In the genomic region with DNA sequence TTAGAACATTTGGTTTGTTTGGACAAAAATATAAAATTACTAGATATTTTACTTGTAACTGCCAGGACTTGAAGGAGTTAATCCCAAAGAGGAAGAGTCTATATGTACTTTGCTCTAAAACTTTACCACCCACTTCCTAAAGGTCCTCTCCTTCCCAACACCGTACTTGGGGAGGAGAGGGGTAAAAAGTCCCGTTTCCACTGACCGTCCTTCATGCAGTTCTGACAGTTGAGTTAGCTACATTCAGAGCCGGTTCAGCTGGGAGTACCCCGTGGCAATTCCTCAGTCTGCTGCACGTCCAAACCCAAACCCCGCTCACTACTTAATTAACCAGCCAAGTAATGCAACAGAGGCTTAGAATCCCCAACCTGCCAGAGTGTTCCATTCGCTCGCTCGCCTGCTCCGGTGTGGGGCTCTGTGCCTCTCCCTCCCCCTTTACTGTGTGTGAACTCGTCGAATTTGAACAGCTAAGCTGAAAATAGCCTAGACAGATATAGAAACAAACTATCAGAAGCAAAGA, we compare ENCODE assay signal across 9 cellular contexts.
A peak's percentile ranks its signal among the peaks of the same experiment; 100 is the strongest.
DNase-seq lines count a peak whose midpoint lies in the region; ATAC-seq and TF ChIP-seq lines count a peak whose summit lies in the region.
"Had no signal": no experiment of that assay in that cellular context is flagged by ENCODE, and none has a peak within 500 bp of the region (broad histone marks: within the 10 kb centered on the region; RNA-seq: fewer than 3 reads in every experiment).

No MANE protein-coding gene starts in this region.

- H3K9me3 ChIP-seq in fibroblast of lung (ENCODE audit: control insufficient read depth, insufficient read depth, low read depth, low read length) (no peaks in the 10 kb centered on the region), upper lobe of left lung (no peaks in the 10 kb centered on the region)

- H3K36me3 ChIP-seq in GM06990 (ENCODE audit: control insufficient read depth, insufficient read depth, low read length) (no peaks in the 10 kb centered on the region), fibroblast of lung (ENCODE audit: control insufficient read depth, insufficient read depth, low read length) (no peaks in the 10 kb centered on the region), upper lobe of left lung (no peaks in the 10 kb centered on the region)

- no peak overlapping the region for H3K4me3 Mint-ChIP-seq in nephron progenitor cell
- H3K4me3 Mint-ChIP-seq: T-helper 1 cell treated with Interleukin-12 subunit alpha and Interleukin-12 subunit beta and Interleukin-4 antibody, amounts not matched to agents 30 μg/mL and 1 μg/mL, for 36 hours had no signal

- peak in 1 of 4 donors; percentile 11 for TF ChIP-seq POLR2A in upper lobe of left lung (IDR thresholded peaks at IDR 0.05)

- H3K9ac ChIP-seq in fibroblast of lung (ENCODE audit: insufficient read depth, low read length): peak overlapping the region; percentile 90

- peak overlapping the region; percentile 89 for H3K4me2 ChIP-seq in fibroblast of lung (ENCODE audit: extremely low read depth, insufficient read depth, low read length)

- no peaks in the 10 kb centered on the region for H3K36me3 Mint-ChIP-seq in nephron progenitor cell (ENCODE audit: low read depth)

- peaks cover 86% of the 10 kb centered on the region for H3K79me2 ChIP-seq in fibroblast of lung (ENCODE audit: control insufficient read depth, insufficient read depth, low read length)

- H3K27ac ChIP-seq in fibroblast of lung (ENCODE audit: insufficient read depth, low read length): peak overlapping the region; percentile 99
- H3K27ac ChIP-seq in upper lobe of left lung: peak overlapping the region; percentile 90 to 96 (median 92)

- no peak overlapping the region for H2AFZ ChIP-seq in fibroblast of lung (ENCODE audit: low read length)

- H3K9me3 Mint-ChIP-seq in nephron progenitor cell: no peaks in the 10 kb centered on the region
- H3K9me3 Mint-ChIP-seq: T-helper 1 cell treated with Interleukin-12 subunit alpha and Interleukin-12 subunit beta and Interleukin-4 antibody, amounts not matched to agents 30 μg/mL and 1 μg/mL, for 36 hours had no signal

- H4K20me1 ChIP-seq in fibroblast of lung (ENCODE audit: control insufficient read depth, extremely low read depth, insufficient read depth, low read length): no peaks in the 10 kb centered on the region

- no peak for TF ChIP-seq CTCF in GM06990 (IDR thresholded peaks at IDR 0.05; ENCODE audit: insufficient read depth, low read length, poor library complexity, severe bottlenecking)
- TF ChIP-seq CTCF in LNCaP clone FGC (IDR thresholded peaks at IDR 0.05; ENCODE audit: control insufficient read depth, extremely low read depth, insufficient read depth): no peak
- no peak for TF ChIP-seq CTCF in fibroblast of lung (conservative IDR thresholded peaks at IDR 0.05 in 1 of 2, IDR thresholded peaks at IDR 0.05 in 1 of 2; ENCODE audit: low read depth in 1 of 2, low read length in 2 of 2)
- no peak for TF ChIP-seq CTCF in nephron progenitor cell (IDR thresholded peaks at IDR 0.05)
- no peak for TF ChIP-seq CTCF in upper lobe of left lung (IDR thresholded peaks at IDR 0.05)

- 0% methylated on average over 12 to 13 of the region's 13 CpGs for WGBS in upper lobe of left lung, 2 donors

- peak overlapping the region; percentile 11 for H3K4me3 ChIP-seq in GM06990 (replicated peaks; ENCODE audit: low read depth, low read length)
- H3K4me3 ChIP-seq in LNCaP clone FGC (ENCODE audit: low read depth, low read length): peak overlapping the region; percentile 47
- H3K4me3 ChIP-seq in fibroblast of lung (replicated peaks in 1 of 4; ENCODE audit: control extremely low read depth in 1 of 4, insufficient read depth in 1 of 4, low read depth in 3 of 4, low read length in 4 of 4): peak overlapping the region; percentile 72 to 93 (median 82)
- peak overlapping the region; percentile 36 to 78 (median 70) for H3K4me3 ChIP-seq in upper lobe of left lung

- TF ChIP-seq EP300 in upper lobe of left lung (IDR thresholded peaks at IDR 0.05): no peak

- no peak overlapping the region for H3K27ac Mint-ChIP-seq in nephron progenitor cell
- H3K27ac Mint-ChIP-seq: T-helper 1 cell treated with Interleukin-12 subunit alpha and Interleukin-12 subunit beta and Interleukin-4 antibody, amounts not matched to agents 30 μg/mL and 1 μg/mL, for 36 hours had no signal

- no peak for DNase-seq in GM06990 (ENCODE audit: extremely low read depth, insufficient read length)
- no peak for DNase-seq in LNCaP clone FGC (ENCODE audit: low read depth)
- DNase-seq in activated T-cell treated with anti-CD3 and anti-CD28 coated beads for 1 hour (ENCODE audit: low read depth): peak; percentile 31
- DNase-seq in fibroblast of lung (ENCODE audit: low read depth in 2 of 2): peak; percentile 53 to 55
- DNase-seq in nephron progenitor cell: peak; percentile 28
- DNase-seq in upper lobe of left lung: peak in 1 of 2 donors; percentile 42

- no peaks in the 10 kb centered on the region; the same call in none of the 2 replicates for H3K27me3 ChIP-seq in GM06990 (replicated peaks; ENCODE audit: control insufficient read depth, insufficient read depth, low read length)
- no peaks in the 10 kb centered on the region for H3K27me3 ChIP-seq in fibroblast of lung (ENCODE audit: control insufficient read depth, insufficient read depth, low read length)
- H3K27me3 ChIP-seq in upper lobe of left lung: no peaks in the 10 kb centered on the region

- H3K27me3 Mint-ChIP-seq in nephron progenitor cell (ENCODE audit: low read depth, poor library complexity): no peaks in the 10 kb centered on the region

- peak; percentile 38 to 51 for ATAC-seq in upper lobe of left lung (ENCODE audit: low FRiP score in 2 of 2)
- ATAC-seq in GM21619 (IDR thresholded peaks at IDR 0.05; ENCODE audit: unreplicated experiment): no peak
- ATAC-seq in HG03460 (IDR thresholded peaks at IDR 0.05; ENCODE audit: unreplicated experiment): no peak

- peaks cover 29% of the 10 kb centered on the region for H3K4me1 Mint-ChIP-seq in nephron progenitor cell

- H3K4me1 ChIP-seq in fibroblast of lung (ENCODE audit: control insufficient read depth, extremely low read depth, insufficient read depth, low read length) (peaks cover 12% of the 10 kb centered on the region), upper lobe of left lung (peaks cover 46 to 70% (median 51%) of the 10 kb centered on the region in 4 donors)

Comparison
In these comparisons a context has a peak if more than half of its experiments do, and no peak if none do; other contexts are left out.
1. DNase-seq: peak in activated T-cell treated with anti-CD3 and anti-CD28 coated beads for 1 hour (single experiment), fibroblast of lung (2 of 2) and nephron progenitor cell (single experiment); none in GM06990 (single experiment) and LNCaP clone FGC (single experiment).
2. H3K4me3 ChIP-seq: peak in every context shown above with its lines; median percentile 82 in fibroblast of lung; 70 in upper lobe of left lung; 47 in LNCaP clone FGC; 11 in GM06990.
3. ATAC-seq: peak in upper lobe of left lung (2 of 2); none in GM21619 (single experiment) and HG03460 (single experiment).